Comparison of ENCODE assay signal across 6 cellular contexts in the genomic region with DNA sequence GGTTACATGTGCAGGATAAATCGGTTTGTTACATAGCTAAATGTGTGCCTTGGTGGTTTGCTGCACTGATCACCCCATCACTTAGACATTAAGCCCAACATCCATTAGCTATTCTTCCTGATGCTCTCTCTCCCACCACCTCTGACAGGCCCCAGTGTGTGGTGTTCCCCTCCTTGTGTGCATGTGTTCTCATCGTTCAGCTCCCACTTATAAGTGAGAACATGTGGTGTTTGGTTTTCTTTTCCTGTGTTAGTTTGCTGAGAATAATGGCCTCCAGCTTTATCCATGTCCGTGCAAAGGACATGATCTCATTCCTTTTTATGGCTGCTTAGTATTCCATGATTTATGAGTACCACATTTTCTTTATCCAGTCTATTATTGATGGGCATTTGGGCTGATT. TPM values are rescaled to one million over a fixed set of nuclear protein-coding genes. Genes with fewer than 3 reads are reported as not detected.
"Had no signal": no experiment of that assay in that cellular context is flagged by ENCODE, and none has a peak within 500 bp of the region (broad histone marks: within the 10 kb centered on the region; RNA-seq: fewer than 3 reads in every experiment).

No MANE protein-coding gene starts in this region.

RNA-seq across cellular contexts. Expression of gene ANKRD1, which starts 22.1 kb away (rescaled TPM):
- total RNA-seq: naive thymus-derived CD8-positive, alpha-beta T cell; natural killer cell treated with Interleukin-12 subunit alpha and Interleukin-12 subunit beta and Interleukin-15 and Interleukin-18, amount 100 ng/mL, for 72 hours; occipital lobe; sigmoid colon; transverse colon; vagina had no signal
- polyA plus RNA-seq: naive thymus-derived CD8-positive, alpha-beta T cell had no signal
